ENCODE assay signal across 23 cellular contexts in genomic region chr10:103171278-103171677, GRCh38. TPM values are rescaled to one million over a fixed set of nuclear protein-coding genes. Genes with fewer than 3 reads are reported as not detected.
A peak's percentile ranks its signal among the peaks of the same experiment; 100 is the strongest.
DNase-seq lines count a peak whose midpoint lies in the region; ATAC-seq, FAIRE-seq and TF ChIP-seq lines count a peak whose summit lies in the region.
"Had no signal": no experiment of that assay in that cellular context is flagged by ENCODE, and none has a peak within 500 bp of the region (broad histone marks: within the 10 kb centered on the region; RNA-seq: fewer than 3 reads in every experiment).

No MANE protein-coding gene starts in this region.

- H3K27me3 ChIP-seq in RWPE2 (ENCODE audit: insufficient read depth, poor library complexity, severe bottlenecking), result no peaks in the 10 kb centered on the region
- H3K27me3 ChIP-seq: adrenal gland; BLaER1 treated with 17β-estradiol and CSF1 and Interleukin-3, amounts not matched to agents 10 nM and 100 nM had no signal

- no peaks in the 10 kb centered on the region for H4K20me1 ChIP-seq in OCI-LY7 (ENCODE audit: insufficient read depth, low read length)

- no peak overlapping the region for H2AFZ ChIP-seq in OCI-LY7 (ENCODE audit: low read length)
- H2AFZ ChIP-seq: parathyroid adenoma had no signal

- peaks cover 20% of the 10 kb centered on the region for H3K36me3 Mint-ChIP-seq in type B pancreatic cell

- peak overlapping the region; percentile 86 for H3K27ac Mint-ChIP-seq in type B pancreatic cell

- H3K79me2 ChIP-seq in OCI-LY7 (ENCODE audit: insufficient read depth, low read depth, low read length), result peaks cover 30% of the 10 kb centered on the region; the same call in 1 of the 2 replicates

- no peaks in the 10 kb centered on the region for H3K9me3 Mint-ChIP-seq in type B pancreatic cell

- DNase-seq in SIG-M5 treated with dmso at 0.1 percent for 504 hours (lab: John Stamatoyannopoulos, UW; ENCODE audit: unreplicated experiment) (peak; percentile 18), SIG-M5 (lab: John Stamatoyannopoulos, UW) (no peak), RWPE2 (ENCODE audit: low spot score) (no peak), type B pancreatic cell (ENCODE audit: extremely low spot score, unreplicated experiment) (no peak), AG08395 (ENCODE audit: low spot score) (no peak), OCI-LY7 (ENCODE audit: low spot score) (no peak)
- DNase-seq: 8988T; adrenal gland; central memory CD4-positive, alpha-beta T cell; DMS 273 treated with DMSO at 0.1 percent for 48 hours; effector CD8-positive, alpha-beta T cell; H7; KG1; NCI-H1105 treated with DMSO at 0.1 percent for 48 hours; NCI-H774; stimulated activated CD4-positive, alpha-beta T cell treated with anti-CD3 and anti-CD28 coated beads, Interleukin-4, amount 100 ng/mL, for 1 hour had no signal

- H3K4me1 ChIP-seq in RWPE2 (ENCODE audit: insufficient read depth, poor library complexity, severe bottlenecking), result peaks cover 30% of the 10 kb centered on the region
- H3K4me1 ChIP-seq in OCI-LY7 (ENCODE audit: insufficient read depth, low read length, poor library complexity, severe bottlenecking), result peaks cover 7% of the 10 kb centered on the region
- H3K4me1 ChIP-seq: parathyroid adenoma had no signal

- BruUV-seq in OCI-LY7 (replicated peaks; lab: Mats Ljungman, UMichigan), result no TSS peak

- no peak overlapping the region for H3K4me2 ChIP-seq in OCI-LY7 (ENCODE audit: low read length)
- H3K4me2 ChIP-seq: BLaER1 treated with 17β-estradiol and CSF1 and Interleukin-3, amounts not matched to agents 10 nM and 100 nM had no signal

- ATAC-seq in RWPE2 (ENCODE audit: low read depth), result peak; percentile 68; the same call in 2 of the 3 replicates
- ATAC-seq in GM18511 (IDR thresholded peaks at IDR 0.05; ENCODE audit: unreplicated experiment), result no peak
- ATAC-seq: left lobe of liver had no signal

- H3K36me3 ChIP-seq in RWPE2 (ENCODE audit: low read depth), result peaks cover 59% of the 10 kb centered on the region
- H3K36me3 ChIP-seq in OCI-LY7 (ENCODE audit: insufficient read depth, low read length), result peaks cover 89% of the 10 kb centered on the region

- peaks cover 7% of the 10 kb centered on the region for H3K4me1 Mint-ChIP-seq in type B pancreatic cell (ENCODE audit: unreplicated experiment)

- H3K27ac ChIP-seq in RWPE2 (ENCODE audit: poor library complexity, severe bottlenecking) (peak overlapping the region; percentile 77), OCI-LY7 (ENCODE audit: low read depth, low read length, poor library complexity, severe bottlenecking) (no peak overlapping the region)
- H3K27ac ChIP-seq: adrenal gland; BLaER1 treated with 17β-estradiol and CSF1 and Interleukin-3, amounts not matched to agents 10 nM and 100 nM; parathyroid adenoma; thoracic aorta had no signal

- H3K27me3 Mint-ChIP-seq in type B pancreatic cell, result no peaks in the 10 kb centered on the region

- POLR2A ChIA-PET in OCI-LY7 (lab: Charles Lee), result interaction anchor here (0.6 kb wide), 1 partner anchor 162 kb away, joined by 3 read pairs; no protein-coding TSS in a partner anchor

- H3K4me3 Mint-ChIP-seq in type B pancreatic cell, result no peak overlapping the region

- intact Hi-C loops in OCI-LY7 (cut with micrococcal nuclease; ENCODE audit: unreplicated experiment), result no loop called here

- no peak for TF ChIP-seq CTCF in RWPE2 (IDR thresholded peaks at IDR 0.05; ENCODE audit: poor library complexity, severe bottlenecking)
- TF ChIP-seq CTCF in type B pancreatic cell (conservative IDR thresholded peaks at IDR 0.05), result no peak
- TF ChIP-seq CTCF in OCI-LY7 (conservative IDR thresholded peaks at IDR 0.05; ENCODE audit: low read length), result no peak

- CTCF ChIA-PET in OCI-LY7 (lab: Charles Lee; ENCODE audit: unreplicated experiment), result no interaction called here

- H3K9me2 ChIP-seq in OCI-LY7 (ENCODE audit: insufficient read depth, low read length), result no peaks in the 10 kb centered on the region

- H3K9me3 ChIP-seq in RWPE2 (ENCODE audit: severe bottlenecking) (no peaks in the 10 kb centered on the region), OCI-LY7 (ENCODE audit: low read length) (no peaks in the 10 kb centered on the region)
- H3K9me3 ChIP-seq: adrenal gland, thoracic aorta had no signal

- no peak overlapping the region for H3K4me3 ChIP-seq in RWPE2 (ENCODE audit: severe bottlenecking)
- H3K4me3 ChIP-seq in OCI-LY7 (ENCODE audit: low read depth, low read length, poor library complexity, severe bottlenecking), result no peak overlapping the region
- H3K4me3 ChIP-seq: adrenal gland; BLaER1 treated with 17β-estradiol and CSF1 and Interleukin-3, amounts not matched to agents 10 nM and 100 nM; skin epidermis; thoracic aorta had no signal

- FAIRE-seq in islet of Langerhans (lab: Jason Lieb, UNC), result peak; percentile 88

RNA-seq across cellular contexts. Expression of gene NT5C2, which starts 21.8 kb away (rescaled TPM):
- total RNA-seq in type B pancreatic cell (ENCODE audit: low replicate concordance), result 96.5 and 122 TPM in 2 replicates
- total RNA-seq in OCI-LY7 (2014; rRNA removed; shearing (Covaris generic)), result 72.0 and 73.5 TPM in 2 replicates
- total RNA-seq in OCI-LY7 (2022), result 87.3 and 118 TPM in 2 replicates
